1 cellular context compared by ENCODE assay signal in genomic region chr7:668958-669357, GRCh38.
A peak's percentile ranks its signal among the peaks of the same experiment; 100 is the strongest.
TF ChIP-seq lines count a peak whose summit lies in the region.

No MANE protein-coding gene starts in this region.

TF ChIP-seq in H1, 55 proteins besides CTCF, POLR2A, EP300 and RAD21:
- peak; percentile 91 for TF ChIP-seq KDM1A (IDR thresholded peaks at IDR 0.05; ENCODE audit: borderline replicate concordance, low read length)
- no peak for TF ChIP-seq CTBP2 (IDR thresholded peaks at IDR 0.05; ENCODE audit: borderline replicate concordance, insufficient read depth, insufficient read length, low read length)
- 0 out of 4 replicates have a peak, but pooled peaks of 1 of the 2 experiments have one; percentile 57 for TF ChIP-seq HDAC2 (IDR thresholded peaks at IDR 0.05; ENCODE audit: borderline replicate concordance in 1 of 2, low read depth in 2 of 2, low read length in 2 of 2)
